In genomic region chr6:105561501-105561900, GRCh38 we compare ENCODE assay signal across 15 cellular contexts.
"Had no signal": no experiment of that assay in that cellular context is flagged by ENCODE, and none has a peak within 500 bp of the region (broad histone marks: within the 10 kb centered on the region; RNA-seq: fewer than 3 reads in every experiment).

No MANE protein-coding gene starts in this region.

- H3K79me2 ChIP-seq: parathyroid adenoma had no signal

- H3K36me3 Mint-ChIP-seq: activated naive CD8-positive, alpha-beta T cell; brain had no signal

- H3K4me3 Mint-ChIP-seq: activated naive CD8-positive, alpha-beta T cell; brain; central memory CD8-positive, alpha-beta T cell had no signal

- H3K4me1 ChIP-seq: heart left ventricle, parathyroid adenoma, sigmoid colon had no signal

- H3K27me3 ChIP-seq: heart left ventricle, neutrophil, sigmoid colon had no signal

- H3K9ac ChIP-seq: parathyroid adenoma had no signal

- H2AFZ ChIP-seq: parathyroid adenoma had no signal

- H3K36me3 ChIP-seq: heart left ventricle, neutrophil, sigmoid colon had no signal

- H3K4me1 Mint-ChIP-seq: brain; central memory CD8-positive, alpha-beta T cell had no signal

- ATAC-seq: heart left ventricle had no signal

- DNase-seq: activated CD4-positive, alpha-beta T cell treated with anti-CD3 and anti-CD28 coated beads for 1 hour; activated CD4-positive, alpha-beta T cell treated with anti-CD3 and anti-CD28 coated beads, Interleukin-2, amount 50 U/mL, for 4 hours; activated gamma-delta T cell; heart left ventricle; sigmoid colon; stimulated activated CD4-positive, alpha-beta T cell treated with anti-CD3 and anti-CD28 coated beads, Interleukin-12 subunit alpha, Interleukin-12 subunit beta, amount 100 ng/mL, for 4 hours; stimulated activated CD4-positive, alpha-beta T cell treated with anti-CD3 and anti-CD28 coated beads, Interleukin-2, amount 100 ng/mL, for 24 hours; SW 1271 had no signal

- H3K27ac ChIP-seq: coronary artery, heart left ventricle, neutrophil, parathyroid adenoma, sigmoid colon had no signal

- H3K4me3 ChIP-seq: coronary artery, heart left ventricle, lung, sigmoid colon had no signal

- H3K9me3 ChIP-seq: neutrophil, sigmoid colon had no signal

- H3K27me3 Mint-ChIP-seq: activated naive CD8-positive, alpha-beta T cell; central memory CD8-positive, alpha-beta T cell had no signal

- H3K27ac Mint-ChIP-seq: activated naive CD8-positive, alpha-beta T cell; brain had no signal
